Comparison of ENCODE assay signal across 18 cellular contexts in genomic region chr15:69903476-69904295, GRCh38.
DNase-seq lines count a peak whose midpoint lies in the region; TF ChIP-seq lines count a peak whose summit lies in the region.
"Had no signal": no experiment of that assay in that cellular context is flagged by ENCODE, and none has a peak within 500 bp of the region (broad histone marks: within the 10 kb centered on the region; RNA-seq: fewer than 3 reads in every experiment).

No MANE protein-coding gene starts in this region.

- no peak for TF ChIP-seq CTCF in GM13976 (IDR thresholded peaks at IDR 0.05; ENCODE audit: borderline replicate concordance, control extremely low read depth, extremely low read depth, insufficient read depth, missing control alignments)

- peak; percentile 39 for DNase-seq in NCI-H226
- DNase-seq in dermis blood vessel endothelial cell: peak; percentile 68
- peak; percentile 6 for DNase-seq in kidney tubule cell (ENCODE audit: low spot score)
- DNase-seq in GM13976 (ENCODE audit: low spot score): no peak
- no peak for DNase-seq in central memory CD4-positive, alpha-beta T cell
- no peak for DNase-seq in activated CD4-positive, CD25-positive, alpha-beta regulatory T cell treated with anti-CD3 and anti-CD28 coated beads, Interleukin-2, amount 50 U/mL, for 72 hours
- DNase-seq in OCI-M1 (lab: John Stamatoyannopoulos, UW): no peak
- DNase-seq: activated CD4-positive, alpha-beta T cell treated with anti-CD3 and anti-CD28 coated beads, Interleukin-2, amount 50 U/mL, for 4 hours; activated gamma-delta T cell treated with Interleukin-2 at 50 U/mL for 16 hours; anterior cingulate cortex; GF-D8; H7; mucosa of descending colon; NCI-H1105 treated with DMSO at 0.1 percent for 48 hours; NCI-H526; stimulated activated CD4-positive, alpha-beta T cell treated with anti-CD3 and anti-CD28 coated beads, Interleukin-15, amount 100 ng/mL, for 24 hours; stimulated activated naive B cell treated with anti-CD40 and anti-IgM and Interleukin-4, amounts not matched to agents 10 μg/mL and 1 μg/mL and 100 μg/mL, for 72 hours; thyroid gland had no signal

- in situ Hi-C loops in GM13976 (cut with MboI; ENCODE audit: low sequenced_read_pairs, unreplicated experiment): no loop called here

Comparison
In these comparisons a context has a peak if more than half of its experiments do, and no peak if none do; other contexts are left out.
1. DNase-seq: peak in NCI-H226 (single experiment), dermis blood vessel endothelial cell (single experiment) and kidney tubule cell (single experiment); none in GM13976 (single experiment), central memory CD4-positive, alpha-beta T cell (single experiment), activated CD4-positive, CD25-positive, alpha-beta regulatory T cell treated with anti-CD3 and anti-CD28 coated beads, Interleukin-2, amount 50 U/mL, for 72 hours (single experiment) and OCI-M1 (single experiment).